Comparison of ENCODE assay signal across 1 cellular context in genomic region chr12:132710422-132711168, GRCh38.
A peak's percentile ranks its signal among the peaks of the same experiment; 100 is the strongest.
TF ChIP-seq lines count a peak whose summit lies in the region.

PGAM5 (plus strand) TSS chr12:132710842; CDS start chr12:132710877, 35 bp downstream.

TF ChIP-seq in A549, 52 proteins besides CTCF, POLR2A, EP300 and RAD21 (continued from another document):
- peak; percentile 96 for TF ChIP-seq E2F6 (IDR thresholded peaks at IDR 0.05; ENCODE audit: borderline replicate concordance, low read depth)
- no peak for TF ChIP-seq ZSCAN20 (CRISPR knock-in tag; IDR thresholded peaks at IDR 0.05)
- no peak for TF ChIP-seq ZNF302 (CRISPR knock-in tag; IDR thresholded peaks at IDR 0.05)
- TF ChIP-seq HOXB5 (CRISPR knock-in tag; IDR thresholded peaks at IDR 0.05), result no peak
- TF ChIP-seq MAZ (IDR thresholded peaks at IDR 0.05; ENCODE audit: borderline replicate concordance, low read depth, low read length), result no peak
- no peak for TF ChIP-seq CHD4 (IDR thresholded peaks at IDR 0.05; ENCODE audit: borderline replicate concordance)
- TF ChIP-seq NR3C1 (IDR thresholded peaks at IDR 0.05), result no peak
- TF ChIP-seq BCL3 (IDR thresholded peaks at IDR 0.05), result peak; percentile 93
- TF ChIP-seq ELK1 (IDR thresholded peaks at IDR 0.05; ENCODE audit: low read depth, low read length), result no peak
- peak; percentile 62 for TF ChIP-seq REST (IDR thresholded peaks at IDR 0.05)
- TF ChIP-seq PBX3 (IDR thresholded peaks at IDR 0.05), result no peak; the same call in 1 of the 2 replicates
- TF ChIP-seq HES2 (IDR thresholded peaks at IDR 0.05), result no peak
- no peak for TF ChIP-seq JUNB (IDR thresholded peaks at IDR 0.05)
- no peak for TF ChIP-seq USF2 (IDR thresholded peaks at IDR 0.05)
- TF ChIP-seq HOXB13 (CRISPR knock-in tag; IDR thresholded peaks at IDR 0.05; ENCODE audit: low read depth), result peak; percentile 28; the same call in 1 of the 2 replicates
